ENCODE assay signal across 8 cellular contexts in the genomic region with DNA sequence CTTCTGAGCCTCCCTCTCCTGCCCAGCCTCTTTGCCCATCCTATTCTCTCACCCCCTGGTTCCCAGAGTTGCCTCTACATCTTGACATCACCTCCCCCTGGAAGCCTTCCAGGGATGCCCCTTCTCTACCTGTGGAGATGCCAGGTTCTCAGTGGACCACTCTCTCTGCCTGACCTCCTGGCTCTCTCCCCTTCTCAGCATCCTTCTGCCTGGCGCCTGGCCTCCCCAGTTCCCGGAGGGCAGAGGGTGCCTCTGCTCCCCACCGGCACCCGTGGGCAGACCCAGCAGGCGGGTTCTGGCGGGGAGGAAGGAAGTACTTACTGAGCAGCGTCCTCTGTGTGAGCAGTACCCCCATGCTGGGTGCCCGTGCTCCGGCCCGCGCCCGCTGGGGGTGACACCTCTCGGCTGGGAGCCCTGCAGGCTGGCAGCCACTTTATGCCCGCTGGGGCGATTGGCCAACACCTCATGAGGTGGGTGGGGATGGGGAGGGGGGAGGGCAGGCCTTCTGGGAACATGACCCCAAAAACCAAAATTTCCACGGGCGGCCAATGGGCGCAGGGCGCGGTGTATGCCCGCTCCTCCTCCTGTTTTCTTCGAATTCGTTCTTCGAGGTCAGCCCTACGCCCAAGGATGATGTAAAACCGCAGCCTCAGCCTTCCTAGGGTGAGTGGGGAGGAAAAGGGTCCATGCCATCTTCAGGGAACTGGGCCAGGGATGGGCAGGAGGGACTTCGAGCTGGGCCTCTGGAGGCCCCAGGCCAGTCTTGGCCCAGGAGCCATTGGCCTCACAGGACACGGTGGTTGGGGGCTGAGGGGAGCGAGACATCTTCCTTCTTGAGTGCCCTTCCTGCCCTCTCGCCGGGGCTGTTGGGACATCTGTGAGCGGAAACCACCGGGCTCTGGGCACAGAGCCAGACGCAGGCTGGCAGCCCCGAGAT. TPM values are rescaled to one million over a fixed set of nuclear protein-coding genes. Genes with fewer than 3 reads are reported as not detected.
A peak's percentile ranks its signal among the peaks of the same experiment; 100 is the strongest.
DNase-seq lines count a peak whose midpoint lies in the region; ATAC-seq lines count a peak whose summit lies in the region.

A gene (minus strand): TSS at position 407 of the 937 bp plus-strand sequence. CDS start 52 bp downstream, at position 355.

- ATAC-seq in HG02759 (IDR thresholded peaks at IDR 0.05; ENCODE audit: unreplicated experiment): peak; percentile 21
- peak; percentile 7 for ATAC-seq in esophagus mucosa
- no peak for ATAC-seq in GM18502 (IDR thresholded peaks at IDR 0.05; ENCODE audit: poor library complexity, unreplicated experiment)
- no peak for ATAC-seq in HG03469 (IDR thresholded peaks at IDR 0.05; ENCODE audit: unreplicated experiment)

- peak; percentile 54 to 67 for DNase-seq in activated CD4-positive, alpha-beta T cell treated with anti-CD3 and anti-CD28 coated beads for 4 hours
- peak; percentile 48 for DNase-seq in stimulated activated CD4-positive, alpha-beta T cell treated with anti-CD3 and anti-CD28 coated beads, Interleukin-2, amount 100 ng/mL, for 4 hours (ENCODE audit: low read depth)
- DNase-seq in NCI-H1105 treated with DMSO at 0.1 percent for 48 hours (lab: John Stamatoyannopoulos, UW) (no peak), NCI-H2081 treated with DMSO at 0.1 percent for 48 hours (lab: John Stamatoyannopoulos, UW) (no peak)

RNA-seq across cellular contexts. Expression of the gene that starts here (rescaled TPM):
- 0.28 TPM for total RNA-seq in esophagus mucosa

Comparison
In these comparisons a context has a peak if more than half of its experiments do, and no peak if none do; other contexts are left out.
1. Peak in ATAC-seq in esophagus mucosa; RNA of the gene not detected or under 1 TPM.
2. DNase-seq: peak in activated CD4-positive, alpha-beta T cell treated with anti-CD3 and anti-CD28 coated beads for 4 hours (2 of 2) and stimulated activated CD4-positive, alpha-beta T cell treated with anti-CD3 and anti-CD28 coated beads, Interleukin-2, amount 100 ng/mL, for 4 hours (single experiment); none in NCI-H1105 treated with DMSO at 0.1 percent for 48 hours (single experiment) and NCI-H2081 treated with DMSO at 0.1 percent for 48 hours (single experiment).